ENCODE assay signal across 1 cellular context in genomic region chr14:105014631-105015030, GRCh38.
TF ChIP-seq lines count a peak whose summit lies in the region.

No MANE protein-coding gene starts in this region.

TF ChIP-seq in H1, 55 proteins besides CTCF, POLR2A, EP300 and RAD21:
- TF ChIP-seq BRCA1 (IDR thresholded peaks at IDR 0.05; ENCODE audit: low read depth, low read length) = no peak
- TF ChIP-seq TBP (IDR thresholded peaks at IDR 0.05; ENCODE audit: low read depth, low read length) = no peak
- no peak for TF ChIP-seq ASH2L (IDR thresholded peaks at IDR 0.05; ENCODE audit: low read length)
- no peak for TF ChIP-seq GTF2F1 (IDR thresholded peaks at IDR 0.05; ENCODE audit: borderline replicate concordance, low read depth, low read length)
- TF ChIP-seq CBX5 (IDR thresholded peaks at IDR 0.05; ENCODE audit: low read depth, low read length) = no peak
- no peak for TF ChIP-seq CHD1 (IDR thresholded peaks at IDR 0.05; ENCODE audit: low read depth, low read length)
- no peak for TF ChIP-seq SAP30 (IDR thresholded peaks at IDR 0.05; ENCODE audit: insufficient read depth, insufficient replicate concordance, low read length)
- no peak for TF ChIP-seq GABPA (IDR thresholded peaks at IDR 0.05; ENCODE audit: borderline replicate concordance, insufficient read depth, low read length)
- TF ChIP-seq BCL11A (IDR thresholded peaks at IDR 0.05; ENCODE audit: low read depth in 2 of 2, low read length in 2 of 2) = no peak
- TF ChIP-seq EZH2 (IDR thresholded peaks at IDR 0.05; ENCODE audit: low read depth, low read length, severe bottlenecking) = no peak
- no peak for TF ChIP-seq EGR1 (IDR thresholded peaks at IDR 0.05; ENCODE audit: borderline replicate concordance, low read depth, low read length)
- TF ChIP-seq POU5F1 (IDR thresholded peaks at IDR 0.05; ENCODE audit: low read depth, low read length) = no peak
